In the genomic region with DNA sequence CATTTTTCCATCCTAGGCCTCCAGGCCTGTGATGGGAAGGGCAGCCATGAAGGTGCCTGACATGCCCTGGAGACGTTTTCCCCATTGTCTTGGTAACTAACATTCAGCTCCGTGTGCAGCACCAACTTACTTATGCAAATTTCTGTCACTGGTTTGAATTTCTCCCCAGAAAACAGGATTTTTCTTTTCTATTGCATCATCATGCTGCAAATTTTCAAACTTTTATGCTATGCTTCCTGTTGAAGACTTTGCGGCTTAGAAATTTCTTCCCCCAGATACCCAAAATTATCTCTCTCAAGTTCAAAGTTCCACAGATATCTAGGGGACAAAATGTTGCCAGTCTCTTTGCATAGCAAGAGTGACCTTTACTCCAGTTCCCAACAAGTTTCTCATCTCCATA, we compare ENCODE assay signal across 41 cellular contexts. TPM values are rescaled to one million over a fixed set of nuclear protein-coding genes. Genes with fewer than 3 reads are reported as not detected.
"Had no signal": no experiment of that assay in that cellular context is flagged by ENCODE, and none has a peak within 500 bp of the region (broad histone marks: within the 10 kb centered on the region; RNA-seq: fewer than 3 reads in every experiment).

No MANE protein-coding gene starts in this region.

- ATAC-seq: activated naive CD4-positive, alpha-beta T cell treated with anti-CD3 and anti-CD28 coated beads, Interleukin-2, amount 50 U/mL, for 72 hours; activated naive CD8-positive, alpha-beta T cell treated with anti-CD3 and anti-CD28 coated beads, Interleukin-2, amount 50 U/mL, for 24 hours; activated T-cell treated with anti-CD3 and anti-CD28 coated beads, Interleukin-2, amount 50 U/mL, for 4 hours; activated T-cell treated with anti-CD3 and anti-CD28 coated beads, Interleukin-2, amount 50 U/mL, for 72 hours; activated T-helper 17 cell treated with anti-CD3 and anti-CD28 coated beads, Interleukin-2, amount 50 U/mL, for 72 hours; body of pancreas had no signal

- DNase-seq: activated effector memory CD4-positive, alpha-beta T cell treated with anti-CD3 and anti-CD28 coated beads, Interleukin-2, amount 50 U/mL, for 16 hours; activated effector memory CD4-positive, alpha-beta T cell treated with Interleukin-2 at 50 U/mL for 16 hours; activated gamma-delta T cell; activated gamma-delta T cell treated with Interleukin-2 at 50 U/mL for 16 hours; activated naive CD4-positive, alpha-beta T cell; activated naive CD4-positive, alpha-beta T cell treated with anti-CD3 and anti-CD28 coated beads for 36 hours; activated naive CD4-positive, alpha-beta T cell treated with anti-CD3 and anti-CD28 coated beads, Interleukin-2, amount 10 ng/mL, durations not matched to agents 7 days and 5 days; activated naive CD4-positive, alpha-beta T cell treated with anti-CD3 and anti-CD28 coated beads, Interleukin-2, amount 50 U/mL, for 16 hours; activated naive CD4-positive, alpha-beta T cell treated with Interleukin-2 at 50 U/mL for 16 hours; activated naive CD8-positive, alpha-beta T cell treated with anti-CD3 and anti-CD28 coated beads for 36 hours; activated naive CD8-positive, alpha-beta T cell treated with anti-CD3 and anti-CD28 coated beads, Interleukin-2, amount 10 ng/mL, durations not matched to agents 7 days and 5 days; activated naive CD8-positive, alpha-beta T cell treated with anti-CD3 and anti-CD28 coated beads, Interleukin-2, amount 50 U/mL, for 24 hours; activated T-cell treated with anti-CD3 and anti-CD28 coated beads, Interleukin-2, amount 50 U/mL, for 1 hour; activated T-cell treated with anti-CD3 and anti-CD28 coated beads, Interleukin-2, amount 50 U/mL, for 24 hours; activated T-cell treated with anti-CD3 and anti-CD28 coated beads, Interleukin-2, amount 50 U/mL, for 4 hours; activated T-cell treated with anti-CD3 and anti-CD28 coated beads, Interleukin-2, amount 50 U/mL, for 48 hours; activated T-cell treated with anti-CD3 and anti-CD28 coated beads, Interleukin-2, amount 50 U/mL, for 72 hours; adrenal gland; amniotic stem cell; amygdala; anterior cingulate cortex; aorta; body of pancreas; brain microvascular endothelial cell; caudate nucleus; central memory CD4-positive, alpha-beta T cell; cerebellar nuclear complex had no signal

- H3K9me3 ChIP-seq: adrenal gland, ascending aorta, body of pancreas, breast epithelium had no signal

- H3K27me3 Mint-ChIP-seq: activated naive CD8-positive, alpha-beta T cell; activated naive CD8-positive, alpha-beta T cell treated with anti-CD3 and anti-CD28 coated beads for 36 hours; activated T-cell treated with anti-CD3 and anti-CD28 coated beads, Interleukin-2, amount 50 U/mL, for 24 hours had no signal

- H3K27ac Mint-ChIP-seq: activated naive CD4-positive, alpha-beta T cell treated with anti-CD3 and anti-CD28 coated beads for 36 hours; activated naive CD4-positive, alpha-beta T cell treated with anti-CD3 and anti-CD28 coated beads, Interleukin-2, amount 10 ng/mL, durations not matched to agents 7 days and 5 days; activated naive CD4-positive, alpha-beta T cell treated with anti-CD3 and anti-CD28 coated beads, Interleukin-2, amount 50 U/mL, for 24 hours; activated naive CD4-positive, alpha-beta T cell treated with anti-CD3 and anti-CD28 coated beads, Interleukin-2, amount 50 U/mL, for 72 hours; activated naive CD8-positive, alpha-beta T cell; activated naive CD8-positive, alpha-beta T cell treated with anti-CD3 and anti-CD28 coated beads for 36 hours; activated naive CD8-positive, alpha-beta T cell treated with anti-CD3 and anti-CD28 coated beads, Interleukin-2, amount 10 ng/mL, durations not matched to agents 7 days and 5 days; activated naive CD8-positive, alpha-beta T cell treated with anti-CD3 and anti-CD28 coated beads, Interleukin-2, amount 50 U/mL, for 24 hours; activated T-cell treated with anti-CD3 and anti-CD28 coated beads, Interleukin-2, amount 50 U/mL, for 24 hours; activated T-cell treated with anti-CD3 and anti-CD28 coated beads, Interleukin-2, amount 50 U/mL, for 72 hours; activated T-helper 1 cell treated with anti-CD3 and anti-CD28 coated beads, Interleukin-12 subunit alpha, Interleukin-12 subunit beta, Interleukin-2, Interleukin-4 antibody, amounts not matched to agents 30 ng/mL and 10 ng/mL and 1 ng/mL, durations not matched to agents 14 hours and 24 hours and 36 hours; activated T-helper 17 cell treated with anti-CD3 and anti-CD28 coated beads, Interleukin-2, amount 50 U/mL, for 72 hours; activated T-helper 2 cell treated with anti-CD3 and anti-CD28 coated beads, Interferon-gamma antibody, Interleukin-2, Interleukin-4, amounts not matched to agents 10 μg/mL and 5 μg/mL and 100 μg/mL, durations not matched to agents 14 hours and 24 hours and 36 hours; brain had no signal

- H3K27me3 ChIP-seq: adrenal gland, ascending aorta, body of pancreas, brain microvascular endothelial cell, breast epithelium, cardiac muscle cell had no signal

- H3K4me1 Mint-ChIP-seq: activated naive CD4-positive, alpha-beta T cell treated with anti-CD3 and anti-CD28 coated beads, Interleukin-2, amount 10 ng/mL, durations not matched to agents 7 days and 5 days; activated naive CD4-positive, alpha-beta T cell treated with anti-CD3 and anti-CD28 coated beads, Interleukin-2, amount 50 U/mL, for 24 hours; activated naive CD8-positive, alpha-beta T cell treated with anti-CD3 and anti-CD28 coated beads for 36 hours; activated naive CD8-positive, alpha-beta T cell treated with anti-CD3 and anti-CD28 coated beads, Interleukin-2, amount 10 ng/mL, durations not matched to agents 7 days and 5 days; activated naive CD8-positive, alpha-beta T cell treated with anti-CD3 and anti-CD28 coated beads, Interleukin-2, amount 50 U/mL, for 24 hours; activated T-helper 17 cell treated with anti-CD3 and anti-CD28 coated beads, Interleukin-2, amount 50 U/mL, for 72 hours; brain; central memory CD8-positive, alpha-beta T cell had no signal

- H3K4me1 ChIP-seq: adrenal gland, ascending aorta, body of pancreas, breast epithelium had no signal

- H3K4me3 ChIP-seq: adrenal gland, ascending aorta, body of pancreas, breast epithelium, cardiac muscle cell had no signal

- H3K9me3 Mint-ChIP-seq: activated naive CD4-positive, alpha-beta T cell treated with anti-CD3 and anti-CD28 coated beads for 36 hours; activated T-helper 1 cell treated with anti-CD3 and anti-CD28 coated beads, Interleukin-12 subunit alpha, Interleukin-12 subunit beta, Interleukin-2, Interleukin-4 antibody, amounts not matched to agents 30 ng/mL and 10 ng/mL and 1 ng/mL, durations not matched to agents 14 hours and 24 hours and 36 hours; activated T-helper 17 cell treated with anti-CD3 and anti-CD28 coated beads, Interleukin-2, amount 50 U/mL, for 72 hours; activated T-helper 2 cell treated with anti-CD3 and anti-CD28 coated beads, Interferon-gamma antibody, Interleukin-2, Interleukin-4, amounts not matched to agents 10 μg/mL and 5 μg/mL and 100 μg/mL, durations not matched to agents 14 hours and 24 hours and 36 hours; central memory CD8-positive, alpha-beta T cell had no signal

- FAIRE-seq: astrocyte, bronchial epithelial cell had no signal

- H3K4me3 Mint-ChIP-seq: activated naive CD4-positive, alpha-beta T cell treated with anti-CD3 and anti-CD28 coated beads for 36 hours; activated naive CD4-positive, alpha-beta T cell treated with anti-CD3 and anti-CD28 coated beads, Interleukin-2, amount 10 ng/mL, durations not matched to agents 7 days and 5 days; activated naive CD4-positive, alpha-beta T cell treated with anti-CD3 and anti-CD28 coated beads, Interleukin-2, amount 50 U/mL, for 24 hours; activated naive CD8-positive, alpha-beta T cell; activated naive CD8-positive, alpha-beta T cell treated with anti-CD3 and anti-CD28 coated beads for 36 hours; activated naive CD8-positive, alpha-beta T cell treated with anti-CD3 and anti-CD28 coated beads, Interleukin-2, amount 10 ng/mL, durations not matched to agents 7 days and 5 days; activated naive CD8-positive, alpha-beta T cell treated with anti-CD3 and anti-CD28 coated beads, Interleukin-2, amount 50 U/mL, for 24 hours; activated T-cell treated with anti-CD3 and anti-CD28 coated beads, Interleukin-2, amount 50 U/mL, for 24 hours; activated T-cell treated with anti-CD3 and anti-CD28 coated beads, Interleukin-2, amount 50 U/mL, for 4 hours; activated T-cell treated with anti-CD3 and anti-CD28 coated beads, Interleukin-2, amount 50 U/mL, for 72 hours; activated T-helper 1 cell treated with anti-CD3 and anti-CD28 coated beads, Interleukin-12 subunit alpha, Interleukin-12 subunit beta, Interleukin-2, Interleukin-4 antibody, amounts not matched to agents 30 ng/mL and 10 ng/mL and 1 ng/mL, durations not matched to agents 14 hours and 24 hours and 36 hours; activated T-helper 17 cell treated with anti-CD3 and anti-CD28 coated beads, Interleukin-2, amount 50 U/mL, for 72 hours; brain; central memory CD8-positive, alpha-beta T cell had no signal

- H3K27ac ChIP-seq: adrenal gland, ascending aorta, body of pancreas, brain microvascular endothelial cell, breast epithelium, cardiac muscle cell had no signal

- H3K36me3 Mint-ChIP-seq: activated naive CD4-positive, alpha-beta T cell treated with anti-CD3 and anti-CD28 coated beads, Interleukin-2, amount 10 ng/mL, durations not matched to agents 7 days and 5 days; activated naive CD4-positive, alpha-beta T cell treated with anti-CD3 and anti-CD28 coated beads, Interleukin-2, amount 50 U/mL, for 72 hours; activated naive CD8-positive, alpha-beta T cell; activated naive CD8-positive, alpha-beta T cell treated with anti-CD3 and anti-CD28 coated beads for 36 hours; brain had no signal

- H3K36me3 ChIP-seq: adrenal gland, ascending aorta, brain microvascular endothelial cell, breast epithelium, cardiac muscle cell had no signal

RNA-seq across cellular contexts. Expression of a gene that starts 25.2 kb away (rescaled TPM):
- total RNA-seq: activated naive CD4-positive, alpha-beta T cell treated with anti-CD3 and anti-CD28 coated beads for 36 hours; activated naive CD4-positive, alpha-beta T cell treated with anti-CD3 and anti-CD28 coated beads, Interleukin-2, amount 50 U/mL, for 72 hours; activated naive CD8-positive, alpha-beta T cell treated with anti-CD3 and anti-CD28 coated beads for 36 hours; activated naive CD8-positive, alpha-beta T cell treated with anti-CD3 and anti-CD28 coated beads, Interleukin-2, amount 10 ng/mL, durations not matched to agents 7 days and 5 days; activated T-cell treated with anti-CD3 and anti-CD28 coated beads, Interleukin-2, amount 50 U/mL, for 4 hours; activated T-cell treated with anti-CD3 and anti-CD28 coated beads, Interleukin-2, amount 50 U/mL, for 72 hours; activated T-helper 1 cell treated with anti-CD3 and anti-CD28 coated beads, Interleukin-12 subunit alpha, Interleukin-12 subunit beta, Interleukin-2, Interleukin-4 antibody, amounts not matched to agents 30 ng/mL and 10 ng/mL and 1 ng/mL, durations not matched to agents 14 hours and 24 hours and 36 hours; activated T-helper 17 cell treated with anti-CD3 and anti-CD28 coated beads, Interleukin-2, amount 50 U/mL, for 72 hours; activated T-helper 2 cell treated with anti-CD3 and anti-CD28 coated beads, Interferon-gamma antibody, Interleukin-2, Interleukin-4, amounts not matched to agents 10 μg/mL and 5 μg/mL and 100 μg/mL, durations not matched to agents 14 hours and 24 hours and 36 hours; astrocyte; bronchial epithelial cell; cardiac muscle cell; chondrocyte had no signal
- polyA plus RNA-seq: cardiac muscle cell had no signal

RNA-seq across cellular contexts. Expression of a gene that starts 47.6 kb away (rescaled TPM):
- total RNA-seq: bronchial epithelial cell, cardiac muscle cell, chondrocyte had no signal
- polyA plus RNA-seq: cardiac muscle cell had no signal
